Comparison of ENCODE assay signal across 8 cellular contexts in genomic region chr3:87227104-87227834, GRCh38. TPM values are rescaled to one million over a fixed set of nuclear protein-coding genes. Genes with fewer than 3 reads are reported as not detected.
DNase-seq lines count a peak whose midpoint lies in the region; ATAC-seq and TF ChIP-seq lines count a peak whose summit lies in the region.

TSS of gene CHMP2B (plus strand) at chr3:87227309. CDS start at chr3:87227523, 214 bp downstream.

- H3K4me1 Mint-ChIP-seq in activated CD4-positive, alpha-beta T cell treated with anti-CD3 and anti-CD28 coated beads, Interleukin-2, amount 10 ng/mL, durations not matched to agents 7 days and 5 days: peaks cover 26% of the 10 kb centered on the region

- peaks cover 7% of the 10 kb centered on the region for H3K36me3 Mint-ChIP-seq in activated CD4-positive, alpha-beta T cell treated with anti-CD3 and anti-CD28 coated beads, Interleukin-2, amount 10 ng/mL, durations not matched to agents 7 days and 5 days (ENCODE audit: low read depth)

- intact Hi-C loops in left colon (cut with DNase I, micrococcal nuclease): no loop called here

- H3K27ac ChIP-seq in C4-2B: peak within 1 kb of the TSS; percentile 96

- DNase-seq in NCI-H69 (lab: John Stamatoyannopoulos, UW): peak; percentile 92
- DNase-seq in activated CD4-positive, alpha-beta T cell treated with anti-CD3 and anti-CD28 coated beads, Interleukin-2, amount 10 ng/mL, durations not matched to agents 7 days and 5 days: peak; percentile 91
- peak; percentile 65 for DNase-seq in cortex of kidney (lab: John Stamatoyannopoulos, UW)
- peak; percentile 92 to 95 for DNase-seq in left colon
- peak; percentile 88 for DNase-seq in stimulated activated CD4-positive, alpha-beta T cell treated with anti-CD3 and anti-CD28 coated beads, Interleukin-1b, Interleukin-23, amount 100 ng/mL, for 4 hours (ENCODE audit: low read depth in 2 of 2)

- no peak for TF ChIP-seq CTCF in C4-2B (conservative IDR thresholded peaks at IDR 0.05)

- H3K27ac Mint-ChIP-seq in activated CD4-positive, alpha-beta T cell treated with anti-CD3 and anti-CD28 coated beads, Interleukin-2, amount 10 ng/mL, durations not matched to agents 7 days and 5 days: peak within 1 kb of the TSS; percentile 96

- POLR2A ChIA-PET in activated CD4-positive, alpha-beta T cell treated with anti-CD3 and anti-CD28 coated beads, Interleukin-2, amount 10 ng/mL, durations not matched to agents 7 days and 5 days (lab: Charles Lee): interaction anchor here (0.7 kb wide), 1 partner anchor 1723 kb away, joined by 3 read pairs; no protein-coding TSS in a partner anchor

- peaks cover 25% of the 10 kb centered on the region for H3K27me3 Mint-ChIP-seq in activated CD4-positive, alpha-beta T cell treated with anti-CD3 and anti-CD28 coated beads, Interleukin-2, amount 10 ng/mL, durations not matched to agents 7 days and 5 days

- ATAC-seq in GM19372 (IDR thresholded peaks at IDR 0.05; ENCODE audit: low read depth, unreplicated experiment) (peak; percentile 93), HG03521 (IDR thresholded peaks at IDR 0.05; ENCODE audit: unreplicated experiment) (peak; percentile 97), left colon (peak; percentile 94)

- CTCF ChIA-PET in activated CD4-positive, alpha-beta T cell treated with anti-CD3 and anti-CD28 coated beads, Interleukin-2, amount 10 ng/mL, durations not matched to agents 7 days and 5 days (lab: Charles Lee): no interaction called here

- peak within 1 kb of the TSS; percentile 94 for H3K4me3 Mint-ChIP-seq in activated CD4-positive, alpha-beta T cell treated with anti-CD3 and anti-CD28 coated beads, Interleukin-2, amount 10 ng/mL, durations not matched to agents 7 days and 5 days

- H3K9me3 Mint-ChIP-seq in activated CD4-positive, alpha-beta T cell treated with anti-CD3 and anti-CD28 coated beads, Interleukin-2, amount 10 ng/mL, durations not matched to agents 7 days and 5 days: no peaks in the 10 kb centered on the region

RNA-seq across cellular contexts. Expression of gene CHMP2B, which starts in this region (rescaled TPM):
- total RNA-seq in activated CD4-positive, alpha-beta T cell treated with anti-CD3 and anti-CD28 coated beads, Interleukin-2, amount 10 ng/mL, durations not matched to agents 7 days and 5 days: 10 to 100 TPM; 21.2 to 24.1 TPM
- total RNA-seq in left colon: 100 to 1,000 TPM in 1 of 2 donors, 10 to 100 TPM in 1; 79.0 to 103 TPM

Comparison
In these comparisons a context has a peak if more than half of its experiments do, and no peak if none do; other contexts are left out.
1. Peak in every context shown above with its lines: DNase-seq, ATAC-seq and H3K27ac ChIP-seq.